In genomic region chr10:24926549-24926948, GRCh38 we compare ENCODE assay signal across 1 cellular context.
TF ChIP-seq lines count a peak whose summit lies in the region.

No MANE protein-coding gene starts in this region.

TF ChIP-seq in HepG2, 621 proteins besides CTCF, POLR2A, EP300 and RAD21 (continued from another document):
- 0 out of 2 replicates have a peak, but pooled peaks have one; percentile 36 for TF ChIP-seq PRDM15 (CRISPR knock-in tag; IDR thresholded peaks at IDR 0.05)
